Comparison of ENCODE assay signal across 8 cellular contexts in the genomic region with DNA sequence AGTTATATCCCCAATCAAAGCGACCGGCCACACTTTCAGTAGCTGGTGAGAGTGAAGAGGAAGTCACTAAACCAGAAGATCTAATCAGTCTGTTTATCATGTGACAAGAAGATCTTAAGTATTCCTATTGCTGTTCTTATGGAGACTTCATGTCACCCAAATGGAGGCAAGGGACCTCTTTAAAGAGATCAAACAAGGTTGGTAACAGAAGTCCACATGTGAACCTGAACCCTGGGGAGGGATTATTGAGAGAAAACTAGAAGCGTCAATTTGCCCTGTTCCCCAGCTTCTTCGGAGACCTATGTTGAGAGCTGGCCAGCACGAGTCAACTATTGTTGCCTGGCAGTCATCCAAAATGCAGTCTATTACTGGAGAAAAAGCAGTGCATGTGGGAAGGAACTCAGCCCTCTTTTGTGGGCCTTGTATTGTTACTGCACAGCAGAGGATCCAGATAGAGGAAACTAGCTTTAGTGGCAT.
A peak's percentile ranks its signal among the peaks of the same experiment; 100 is the strongest.
DNase-seq lines count a peak whose midpoint lies in the region; ATAC-seq and TF ChIP-seq lines count a peak whose summit lies in the region.

No MANE protein-coding gene starts in this region.

- TF ChIP-seq CTCF in AG09309 (IDR thresholded peaks at IDR 0.05; ENCODE audit: control insufficient read depth, insufficient read depth, low read depth, low read length, missing control alignments) (no peak), body of pancreas (IDR thresholded peaks at IDR 0.05) (no peak), prostate gland (IDR thresholded peaks at IDR 0.05) (no peak)

- no peak overlapping the region for H3K9ac ChIP-seq in mucosa of rectum (ENCODE audit: low read depth in 1 of 2, low read length in 2 of 2)

- ATAC-seq in GM19351 (IDR thresholded peaks at IDR 0.05; ENCODE audit: unreplicated experiment) (peak; percentile 69), body of pancreas (peak; percentile 21), GM19328 (IDR thresholded peaks at IDR 0.05; ENCODE audit: unreplicated experiment) (no peak)

- H3K27me3 ChIP-seq in body of pancreas, result no peaks in the 10 kb centered on the region
- H3K27me3 ChIP-seq in mucosa of rectum (ENCODE audit: control insufficient read depth in 2 of 2, insufficient read depth in 2 of 2, low read length in 2 of 2), result no peaks in the 10 kb centered on the region
- no peaks in the 10 kb centered on the region for H3K27me3 ChIP-seq in prostate gland (replicated peaks; ENCODE audit: insufficient read depth)

- TF ChIP-seq POLR2A in body of pancreas (IDR thresholded peaks at IDR 0.05) (no peak), prostate gland (IDR thresholded peaks at IDR 0.05) (no peak)

- H3K4me3 ChIP-seq in AG09309 (ENCODE audit: control insufficient read depth, low read depth, low read length) (no peak overlapping the region), body of pancreas (no peak overlapping the region), mucosa of rectum (ENCODE audit: low read length in 2 of 2) (peak overlapping the region in 1 of 2 donors; percentile 2), prostate gland (no peak overlapping the region)

- no peaks in the 10 kb centered on the region for H3K9me3 ChIP-seq in body of pancreas
- no peaks in the 10 kb centered on the region for H3K9me3 ChIP-seq in mucosa of rectum (ENCODE audit: control insufficient read depth in 2 of 2, low read length in 2 of 2)
- no peaks in the 10 kb centered on the region for H3K9me3 ChIP-seq in prostate gland

- H3K4me1 ChIP-seq in body of pancreas, result no peaks in the 10 kb centered on the region
- H3K4me1 ChIP-seq in mucosa of rectum (ENCODE audit: control insufficient read depth in 2 of 2, insufficient read depth in 2 of 2, low read length in 2 of 2), result peaks cover 0 to 6% of the 10 kb centered on the region in 2 donors
- H3K4me1 ChIP-seq in prostate gland (replicated peaks), result no peaks in the 10 kb centered on the region

- DNase-seq in AG09309 (ENCODE audit: low read depth), result peak; percentile 11
- DNase-seq in NCI-H1105 treated with DMSO at 0.1 percent for 48 hours (lab: John Stamatoyannopoulos, UW), result peak; percentile 84
- DNase-seq in body of pancreas, result peak in 3 of 4 donors; percentile 32 to 61 (median 32)
- DNase-seq in activated CD8-positive, alpha-beta memory T cell treated with anti-CD3 and anti-CD28 coated beads, Interleukin-2, amount 50 U/mL, for 4 hours, result no peak
- DNase-seq in prostate gland (ENCODE audit: low spot score), result no peak

- 25 to 32% methylated on average over 5 of the region's 5 CpGs for WGBS in body of pancreas, 2 donors
- 43% methylated on average over 5 of the region's 5 CpGs for WGBS in prostate gland

- H3K27ac ChIP-seq in body of pancreas (peak overlapping the region in 1 of 4 donors; percentile 11), mucosa of rectum (ENCODE audit: low read depth in 2 of 2, low read length in 2 of 2) (peak overlapping the region; percentile 28), prostate gland (no peak overlapping the region)

- intact Hi-C loops in body of pancreas (cut with DNase I) (no loop called here), prostate gland (cut with DNase I) (no loop called here)

- H3K36me3 ChIP-seq in body of pancreas (replicated peaks in 1 of 2; ENCODE audit: insufficient read depth in 1 of 2, low read depth in 2 of 2), result no peaks in the 10 kb centered on the region
- H3K36me3 ChIP-seq in mucosa of rectum (ENCODE audit: control insufficient read depth in 2 of 2, insufficient read depth in 2 of 2, low read length in 2 of 2), result no peaks in the 10 kb centered on the region
- H3K36me3 ChIP-seq in prostate gland, result no peaks in the 10 kb centered on the region

Comparison
In these comparisons a context has a peak if more than half of its experiments do, and no peak if none do; other contexts are left out.
1. DNase-seq: peak in AG09309 (single experiment), NCI-H1105 treated with DMSO at 0.1 percent for 48 hours (single experiment) and body of pancreas (3 of 4); none in activated CD8-positive, alpha-beta memory T cell treated with anti-CD3 and anti-CD28 coated beads, Interleukin-2, amount 50 U/mL, for 4 hours (single experiment) and prostate gland (single experiment).
2. H3K27ac ChIP-seq: peak in mucosa of rectum (2 of 2); none in prostate gland (0 of 2).